In the genomic region with DNA sequence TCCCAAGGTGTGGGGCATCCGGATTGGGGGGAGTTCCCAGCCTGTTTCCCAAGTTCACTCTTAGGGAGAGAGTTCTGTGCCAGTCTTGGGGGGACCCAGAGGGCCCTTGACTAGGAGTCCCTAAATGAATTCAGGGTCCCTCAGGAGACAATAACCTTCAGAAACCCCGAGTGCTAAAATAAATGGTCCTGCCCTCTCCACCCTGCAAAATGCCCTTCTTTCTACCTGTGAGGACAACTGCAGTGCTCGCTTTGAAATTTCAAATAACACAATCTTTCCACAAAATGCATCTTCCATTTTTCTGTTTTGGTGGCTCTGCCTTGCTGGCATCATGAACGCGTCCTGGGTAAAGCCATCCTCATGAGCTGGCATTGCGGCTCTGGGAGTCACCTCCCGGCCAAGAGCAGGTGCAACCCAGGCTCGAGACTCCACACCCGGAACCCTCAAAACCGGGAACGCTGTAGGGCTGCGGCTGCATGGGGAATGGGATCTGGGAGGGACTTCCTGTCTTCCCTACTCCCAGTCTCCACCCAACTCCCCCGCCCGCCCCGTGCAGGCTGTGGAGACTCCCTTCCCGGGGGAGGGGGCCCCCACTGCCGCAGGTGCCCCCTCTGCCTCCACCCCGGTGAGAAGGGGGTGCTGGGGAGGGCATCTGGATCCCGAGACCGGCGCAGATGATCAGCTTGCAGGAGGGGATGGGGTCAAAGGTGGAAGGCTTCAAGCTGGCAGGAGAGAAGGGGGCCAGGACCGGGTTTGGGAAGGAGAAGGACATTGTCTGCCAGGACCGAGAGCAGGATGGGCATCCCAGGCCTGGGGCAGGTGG, we compare ENCODE assay signal across 1 cellular context.
A peak's percentile ranks its signal among the peaks of the same experiment; 100 is the strongest.
TF ChIP-seq lines count a peak whose summit lies in the region.

TSS of gene ZNF205 (plus strand) at position 529 of the 823 bp plus-strand sequence. CDS start 845 bp downstream, outside the sequence.

TF ChIP-seq in HepG2, 621 proteins besides CTCF, POLR2A, EP300 and RAD21 (continued from another document and continues in another):
- TF ChIP-seq SMC3 (IDR thresholded peaks at IDR 0.05; ENCODE audit: low read length), result 0 out of 2 replicates have a peak, but pooled peaks have one; percentile 21
- no peak for TF ChIP-seq TP53 (CRISPR knock-in tag; conservative IDR thresholded peaks at IDR 0.05)
- TF ChIP-seq PHB2 (IDR thresholded peaks at IDR 0.05; ENCODE audit: partially characterized antibody), result no peak
- no peak for TF ChIP-seq ZNF24 (IDR thresholded peaks at IDR 0.05)
- no peak for TF ChIP-seq CHD4 (IDR thresholded peaks at IDR 0.05; ENCODE audit: borderline replicate concordance, low read length)
- 0 out of 2 replicates have a peak, but pooled peaks have one; percentile 34 for TF ChIP-seq ARNT2 (CRISPR knock-in tag; IDR thresholded peaks at IDR 0.05; ENCODE audit: low read depth)
- no peak for TF ChIP-seq SKI (IDR thresholded peaks at IDR 0.05; ENCODE audit: partially characterized antibody)
- TF ChIP-seq, protein P1, sequence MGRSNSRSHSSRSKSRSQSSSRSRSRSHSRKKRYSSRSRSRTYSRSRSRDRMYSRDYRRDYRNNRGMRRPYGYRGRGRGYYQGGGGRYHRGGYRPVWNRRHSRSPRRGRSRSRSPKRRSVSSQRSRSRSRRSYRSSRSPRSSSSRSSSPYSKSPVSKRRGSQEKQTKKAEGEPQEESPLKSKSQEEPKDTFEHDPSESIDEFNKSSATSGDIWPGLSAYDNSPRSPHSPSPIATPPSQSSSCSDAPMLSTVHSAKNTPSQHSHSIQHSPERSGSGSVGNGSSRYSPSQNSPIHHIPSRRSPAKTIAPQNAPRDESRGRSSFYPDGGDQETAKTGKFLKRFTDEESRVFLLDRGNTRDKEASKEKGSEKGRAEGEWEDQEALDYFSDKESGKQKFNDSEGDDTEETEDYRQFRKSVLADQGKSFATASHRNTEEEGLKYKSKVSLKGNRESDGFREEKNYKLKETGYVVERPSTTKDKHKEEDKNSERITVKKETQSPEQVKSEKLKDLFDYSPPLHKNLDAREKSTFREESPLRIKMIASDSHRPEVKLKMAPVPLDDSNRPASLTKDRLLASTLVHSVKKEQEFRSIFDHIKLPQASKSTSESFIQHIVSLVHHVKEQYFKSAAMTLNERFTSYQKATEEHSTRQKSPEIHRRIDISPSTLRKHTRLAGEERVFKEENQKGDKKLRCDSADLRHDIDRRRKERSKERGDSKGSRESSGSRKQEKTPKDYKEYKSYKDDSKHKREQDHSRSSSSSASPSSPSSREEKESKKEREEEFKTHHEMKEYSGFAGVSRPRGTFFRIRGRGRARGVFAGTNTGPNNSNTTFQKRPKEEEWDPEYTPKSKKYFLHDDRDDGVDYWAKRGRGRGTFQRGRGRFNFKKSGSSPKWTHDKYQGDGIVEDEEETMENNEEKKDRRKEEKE (IDR thresholded peaks at IDR 0.05), result no peak
- no peak for TF ChIP-seq TRIM24 (CRISPR knock-in tag; IDR thresholded peaks at IDR 0.05)
- TF ChIP-seq ZNF850 (CRISPR knock-in tag; conservative IDR thresholded peaks at IDR 0.05), result no peak
- TF ChIP-seq, protein P2, sequence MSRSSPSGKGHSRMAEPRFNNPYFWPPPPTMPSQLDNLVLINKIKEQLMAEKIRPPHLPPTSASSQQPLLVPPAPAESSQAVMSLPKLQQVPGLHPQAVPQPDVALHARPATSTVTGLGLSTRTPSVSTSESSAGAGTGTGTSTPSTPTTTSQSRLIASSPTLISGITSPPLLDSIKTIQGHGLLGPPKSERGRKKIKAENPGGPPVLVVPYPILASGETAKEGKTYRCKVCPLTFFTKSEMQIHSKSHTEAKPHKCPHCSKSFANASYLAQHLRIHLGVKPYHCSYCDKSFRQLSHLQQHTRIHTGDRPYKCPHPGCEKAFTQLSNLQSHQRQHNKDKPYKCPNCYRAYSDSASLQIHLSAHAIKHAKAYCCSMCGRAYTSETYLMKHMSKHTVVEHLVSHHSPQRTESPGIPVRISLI (CRISPR knock-in tag; IDR thresholded peaks at IDR 0.05; ENCODE audit: borderline replicate concordance), result peak; percentile 56; the same call in 1 of the 2 replicates
- no peak for TF ChIP-seq ZNF891 (CRISPR knock-in tag; IDR thresholded peaks at IDR 0.05)
- TF ChIP-seq ZNF572 (CRISPR knock-in tag; IDR thresholded peaks at IDR 0.05), result 0 out of 2 replicates have a peak, but pooled peaks have one; percentile 11
- TF ChIP-seq, protein P3, sequence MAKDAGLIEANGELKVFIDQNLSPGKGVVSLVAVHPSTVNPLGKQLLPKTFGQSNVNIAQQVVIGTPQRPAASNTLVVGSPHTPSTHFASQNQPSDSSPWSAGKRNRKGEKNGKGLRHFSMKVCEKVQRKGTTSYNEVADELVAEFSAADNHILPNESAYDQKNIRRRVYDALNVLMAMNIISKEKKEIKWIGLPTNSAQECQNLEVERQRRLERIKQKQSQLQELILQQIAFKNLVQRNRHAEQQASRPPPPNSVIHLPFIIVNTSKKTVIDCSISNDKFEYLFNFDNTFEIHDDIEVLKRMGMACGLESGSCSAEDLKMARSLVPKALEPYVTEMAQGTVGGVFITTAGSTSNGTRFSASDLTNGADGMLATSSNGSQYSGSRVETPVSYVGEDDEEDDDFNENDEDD (CRISPR knock-in tag; IDR thresholded peaks at IDR 0.05; ENCODE audit: borderline replicate concordance), result peak; percentile 65; the same call in 1 of the 2 replicates
- 0 out of 2 replicates have a peak, but pooled peaks have one; percentile 73 for TF ChIP-seq HNRNPL (IDR thresholded peaks at IDR 0.05; ENCODE audit: low read depth, low read length)
- TF ChIP-seq ZNF33A (CRISPR knock-in tag; IDR thresholded peaks at IDR 0.05; ENCODE audit: borderline replicate concordance), result no peak
- TF ChIP-seq ZC3H4 (CRISPR knock-in tag; IDR thresholded peaks at IDR 0.05; ENCODE audit: borderline replicate concordance), result 0 out of 2 replicates have a peak, but pooled peaks have one; percentile 16
- no peak for TF ChIP-seq NR3C1 (CRISPR knock-in tag; IDR thresholded peaks at IDR 0.05)
- peak; percentile 32; the same call in 1 of the 2 replicates for TF ChIP-seq ARID5B (CRISPR knock-in tag; IDR thresholded peaks at IDR 0.05)
- TF ChIP-seq GABPA (IDR thresholded peaks at IDR 0.05; ENCODE audit: low read depth, low read length), result peak; percentile 98
- TF ChIP-seq GABPA (CRISPR knock-in tag; IDR thresholded peaks at IDR 0.05; ENCODE audit: low read depth), result peak; percentile 100
- TF ChIP-seq, protein P4, sequence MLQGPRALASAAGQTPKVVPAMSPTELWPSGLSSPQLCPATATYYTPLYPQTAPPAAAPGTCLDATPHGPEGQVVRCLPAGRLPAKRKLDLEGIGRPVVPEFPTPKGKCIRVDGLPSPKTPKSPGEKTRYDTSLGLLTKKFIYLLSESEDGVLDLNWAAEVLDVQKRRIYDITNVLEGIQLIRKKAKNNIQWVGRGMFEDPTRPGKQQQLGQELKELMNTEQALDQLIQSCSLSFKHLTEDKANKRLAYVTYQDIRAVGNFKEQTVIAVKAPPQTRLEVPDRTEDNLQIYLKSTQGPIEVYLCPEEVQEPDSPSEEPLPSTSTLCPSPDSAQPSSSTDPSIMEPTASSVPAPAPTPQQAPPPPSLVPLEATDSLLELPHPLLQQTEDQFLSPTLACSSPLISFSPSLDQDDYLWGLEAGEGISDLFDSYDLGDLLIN (CRISPR knock-in tag; IDR thresholded peaks at IDR 0.05; ENCODE audit: borderline replicate concordance), result no peak
- no peak for TF ChIP-seq ISX (CRISPR knock-in tag; conservative IDR thresholded peaks at IDR 0.05)
- peak; percentile 36 for TF ChIP-seq ZNF605 (CRISPR knock-in tag; IDR thresholded peaks at IDR 0.05)
- no peak for TF ChIP-seq TCF7L2 (IDR thresholded peaks at IDR 0.05; ENCODE audit: low read depth, low read length)
- TF ChIP-seq DRAP1 (CRISPR knock-in tag; IDR thresholded peaks at IDR 0.05), result peak; percentile 51
- no peak for TF ChIP-seq ZNF30 (CRISPR knock-in tag; IDR thresholded peaks at IDR 0.05)
- peak; percentile 72; the same call in 1 of the 2 replicates for TF ChIP-seq ZNF619 (CRISPR knock-in tag; IDR thresholded peaks at IDR 0.05)
- no peak for TF ChIP-seq ZNF550 (CRISPR knock-in tag; IDR thresholded peaks at IDR 0.05; ENCODE audit: borderline replicate concordance)
- no peak for TF ChIP-seq MAFF (IDR thresholded peaks at IDR 0.05; ENCODE audit: low read depth, low read length)
- peak; percentile 80 for TF ChIP-seq IKZF5 (CRISPR knock-in tag; IDR thresholded peaks at IDR 0.05)
- no peak; the same call in 1 of the 2 replicates for TF ChIP-seq HMG20A (CRISPR knock-in tag; IDR thresholded peaks at IDR 0.05; ENCODE audit: borderline replicate concordance)
- 0 out of 2 replicates have a peak, but pooled peaks have one; percentile 35 for TF ChIP-seq TFAP4 (IDR thresholded peaks at IDR 0.05; ENCODE audit: borderline replicate concordance, low read depth)
- no peak for TF ChIP-seq WIZ (CRISPR knock-in tag; IDR thresholded peaks at IDR 0.05)
- TF ChIP-seq ZNF331 (CRISPR knock-in tag; IDR thresholded peaks at IDR 0.05), result peak; percentile 79
- no peak for TF ChIP-seq ZNF780A (CRISPR knock-in tag; IDR thresholded peaks at IDR 0.05)
- TF ChIP-seq BRD4 (CRISPR knock-in tag; IDR thresholded peaks at IDR 0.05), result peak; percentile 69; the same call in 1 of the 2 replicates
- no peak for TF ChIP-seq FOXP1 (IDR thresholded peaks at IDR 0.05)
- TF ChIP-seq FOXP1 (CRISPR knock-in tag; IDR thresholded peaks at IDR 0.05), result peak; percentile 38; the same call in 1 of the 2 replicates
- no peak for TF ChIP-seq SCMH1 (CRISPR knock-in tag; IDR thresholded peaks at IDR 0.05; ENCODE audit: borderline replicate concordance)
- TF ChIP-seq TOPORS (CRISPR knock-in tag; IDR thresholded peaks at IDR 0.05), result no peak
- TF ChIP-seq HOXA3 (CRISPR knock-in tag; IDR thresholded peaks at IDR 0.05), result peak; percentile 81
- TF ChIP-seq, protein P5, sequence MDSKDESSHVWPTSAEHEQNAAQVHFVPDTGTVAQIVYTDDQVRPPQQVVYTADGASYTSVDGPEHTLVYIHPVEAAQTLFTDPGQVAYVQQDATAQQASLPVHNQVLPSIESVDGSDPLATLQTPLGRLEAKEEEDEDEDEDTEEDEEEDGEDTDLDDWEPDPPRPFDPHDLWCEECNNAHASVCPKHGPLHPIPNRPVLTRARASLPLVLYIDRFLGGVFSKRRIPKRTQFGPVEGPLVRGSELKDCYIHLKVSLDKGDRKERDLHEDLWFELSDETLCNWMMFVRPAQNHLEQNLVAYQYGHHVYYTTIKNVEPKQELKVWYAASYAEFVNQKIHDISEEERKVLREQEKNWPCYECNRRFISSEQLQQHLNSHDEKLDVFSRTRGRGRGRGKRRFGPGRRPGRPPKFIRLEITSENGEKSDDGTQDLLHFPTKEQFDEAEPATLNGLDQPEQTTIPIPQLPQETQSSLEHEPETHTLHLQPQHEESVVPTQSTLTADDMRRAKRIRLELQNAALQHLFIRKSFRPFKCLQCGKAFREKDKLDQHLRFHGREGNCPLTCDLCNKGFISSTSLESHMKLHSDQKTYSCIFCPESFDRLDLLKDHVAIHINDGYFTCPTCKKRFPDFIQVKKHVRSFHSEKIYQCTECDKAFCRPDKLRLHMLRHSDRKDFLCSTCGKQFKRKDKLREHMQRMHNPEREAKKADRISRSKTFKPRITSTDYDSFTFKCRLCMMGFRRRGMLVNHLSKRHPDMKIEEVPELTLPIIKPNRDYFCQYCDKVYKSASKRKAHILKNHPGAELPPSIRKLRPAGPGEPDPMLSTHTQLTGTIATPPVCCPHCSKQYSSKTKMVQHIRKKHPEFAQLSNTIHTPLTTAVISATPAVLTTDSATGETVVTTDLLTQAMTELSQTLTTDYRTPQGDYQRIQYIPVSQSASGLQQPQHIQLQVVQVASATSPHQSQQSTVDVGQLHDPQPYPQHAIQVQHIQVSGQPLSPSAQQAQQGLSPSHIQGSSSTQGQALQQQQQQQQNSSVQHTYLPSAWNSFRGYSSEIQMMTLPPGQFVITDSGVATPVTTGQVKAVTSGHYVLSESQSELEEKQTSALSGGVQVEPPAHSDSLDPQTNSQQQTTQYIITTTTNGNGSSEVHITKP (CRISPR knock-in tag; IDR thresholded peaks at IDR 0.05; ENCODE audit: low read depth), result no peak
